In genomic region chr7:155490697-155491628, GRCh38 we compare ENCODE assay signal across 9 cellular contexts. TPM values are rescaled to one million over a fixed set of nuclear protein-coding genes. Genes with fewer than 3 reads are reported as not detected.
DNase-seq lines count a peak whose midpoint lies in the region; ATAC-seq, FAIRE-seq and TF ChIP-seq lines count a peak whose summit lies in the region.
"Had no signal": no experiment of that assay in that cellular context is flagged by ENCODE, and none has a peak within 500 bp of the region (broad histone marks: within the 10 kb centered on the region; RNA-seq: fewer than 3 reads in every experiment).

No MANE protein-coding gene starts in this region.

- H3K36me3 Mint-ChIP-seq in CD4-positive, alpha-beta memory T cell, result no peaks in the 10 kb centered on the region
- H3K36me3 Mint-ChIP-seq in activated naive CD8-positive, alpha-beta T cell, result no peaks in the 10 kb centered on the region

- no peaks in the 10 kb centered on the region for H3K27me3 ChIP-seq in CD4-positive, alpha-beta memory T cell (ENCODE audit: insufficient read depth, low read length)
- H3K27me3 ChIP-seq in keratinocyte (ENCODE audit: control insufficient read depth, extremely low read depth, insufficient read depth, low read length), result peaks cover 9% of the 10 kb centered on the region

- peak in 1 of 5 donors; percentile 13 for DNase-seq in CD4-positive, alpha-beta memory T cell
- DNase-seq in keratinocyte (ENCODE audit: low read depth, low spot score) (no peak), DMS53 treated with DMSO at 0.1 percent for 48 hours (lab: John Stamatoyannopoulos, UW; ENCODE audit: unreplicated experiment) (no peak)
- peak; percentile 34 to 58 for DNase-seq in stimulated activated CD4-positive, alpha-beta T cell treated with anti-CD3 and anti-CD28 coated beads, Interleukin-2, amount 100 ng/mL, for 24 hours
- no peak for DNase-seq in effector CD8-positive, alpha-beta T cell (lab: John Stamatoyannopoulos, UW)

- peaks cover 8% of the 10 kb centered on the region for H3K4me1 ChIP-seq in CD4-positive, alpha-beta memory T cell (ENCODE audit: insufficient read depth, low read length)
- no peaks in the 10 kb centered on the region for H3K4me1 ChIP-seq in keratinocyte (ENCODE audit: control insufficient read depth, extremely low read depth, insufficient read depth, low read length)

- POLR2A ChIA-PET in CD4-positive, alpha-beta memory T cell (lab: Charles Lee; ENCODE audit: partially characterized antibody), result no interaction called here

- peak overlapping the region; percentile 76 to 90 (median 82) for H3K4me3 Mint-ChIP-seq in CD4-positive, alpha-beta memory T cell
- peak overlapping the region; percentile 82 for H3K4me3 Mint-ChIP-seq in activated naive CD8-positive, alpha-beta T cell

- H3K4me1 Mint-ChIP-seq in CD4-positive, alpha-beta memory T cell, result peaks cover 4 to 18% (median 8%) of the 10 kb centered on the region in 4 donors
- H3K4me1 Mint-ChIP-seq in activated naive CD8-positive, alpha-beta T cell (ENCODE audit: low read depth), result peaks cover 17% of the 10 kb centered on the region

- peaks cover 16 to 18% of the 10 kb centered on the region in 2 donors for H3K27me3 Mint-ChIP-seq in CD4-positive, alpha-beta memory T cell
- peaks cover 4% of the 10 kb centered on the region for H3K27me3 Mint-ChIP-seq in activated naive CD8-positive, alpha-beta T cell

- H3K27ac ChIP-seq in CD4-positive, alpha-beta memory T cell (ENCODE audit: low read depth, low read length), result peak overlapping the region; percentile 26
- H3K27ac ChIP-seq in keratinocyte (ENCODE audit: control insufficient read depth, insufficient read depth, low read length), result no peak overlapping the region

- no peak for TF ChIP-seq CTCF in keratinocyte (optimal IDR thresholded peaks at IDR 0.05 in 1 of 3, IDR thresholded peaks at IDR 0.05 in 1 of 3, conservative IDR thresholded peaks at IDR 0.05 in 1 of 3; ENCODE audit: extremely low read depth in 1 of 3, insufficient read depth in 2 of 3, low read length in 3 of 3)

- no peaks in the 10 kb centered on the region for H3K36me3 ChIP-seq in CD4-positive, alpha-beta memory T cell (ENCODE audit: insufficient read depth, low read length)
- H3K36me3 ChIP-seq in keratinocyte (ENCODE audit: control insufficient read depth in 2 of 2, extremely low read depth in 1 of 2, insufficient read depth in 2 of 2, low read length in 2 of 2), result no peaks in the 10 kb centered on the region

- ATAC-seq in GM19324 (IDR thresholded peaks at IDR 0.05; ENCODE audit: low FRiP score, unreplicated experiment) (peak; percentile 95), HG03354 (IDR thresholded peaks at IDR 0.05; ENCODE audit: poor library complexity, severe bottlenecking, unreplicated experiment) (peak; percentile 96)

- no peaks in the 10 kb centered on the region for H3K79me2 ChIP-seq in keratinocyte (ENCODE audit: control insufficient read depth, insufficient read depth, low read length)

- dilution Hi-C loops in keratinocyte (cut with MboI; ENCODE audit: extremely low pct_ligation_motif_present, low sequenced_read_pairs), result no loop called here

- peak overlapping the region; percentile 6 to 30 for H3K4me3 ChIP-seq in CD4-positive, alpha-beta memory T cell (ENCODE audit: low read length in 2 of 2)
- peak overlapping the region in 1 of 3 experiments; percentile 18 for H3K4me3 ChIP-seq in keratinocyte (ENCODE audit: control insufficient read depth in 2 of 3, extremely low read depth in 1 of 3, insufficient read depth in 2 of 3, low read depth in 1 of 3, low read length in 3 of 3)

- H3K9me1 ChIP-seq in keratinocyte (ENCODE audit: control insufficient read depth, extremely low read depth, insufficient read depth, low read length), result no peaks in the 10 kb centered on the region

- no peaks in the 10 kb centered on the region for H4K20me1 ChIP-seq in keratinocyte (ENCODE audit: control insufficient read depth, extremely low read depth, insufficient read depth, low read length)

- H2AFZ ChIP-seq in keratinocyte (ENCODE audit: control insufficient read depth, low read length), result peak overlapping the region; percentile 70

- H3K27ac Mint-ChIP-seq in CD4-positive, alpha-beta memory T cell, result peak overlapping the region in 6 of 7 donors; percentile 10 to 86 (median 66)
- peak overlapping the region; percentile 65 for H3K27ac Mint-ChIP-seq in activated naive CD8-positive, alpha-beta T cell

- H3K9me3 ChIP-seq in CD4-positive, alpha-beta memory T cell (ENCODE audit: control insufficient read depth in 1 of 2, low read length in 2 of 2), result no peaks in the 10 kb centered on the region
- no peaks in the 10 kb centered on the region for H3K9me3 ChIP-seq in keratinocyte (ENCODE audit: control insufficient read depth, low read depth, low read length)

- H3K9ac ChIP-seq in keratinocyte (ENCODE audit: control insufficient read depth, extremely low read depth, insufficient read depth, low read length), result no peak overlapping the region

- peaks cover 0 to 1% (median 0%) of the 10 kb centered on the region in 8 donors for H3K9me3 Mint-ChIP-seq in CD4-positive, alpha-beta memory T cell
- no peaks in the 10 kb centered on the region for H3K9me3 Mint-ChIP-seq in activated naive CD8-positive, alpha-beta T cell (ENCODE audit: low read depth)

- FAIRE-seq in keratinocyte (lab: Jason Lieb, UNC), result no peak
- FAIRE-seq: endometrium had no signal

- intact Hi-C loops in CD4-positive, alpha-beta memory T cell (cut with micrococcal nuclease), result no loop called here

- H3K4me2 ChIP-seq in keratinocyte (ENCODE audit: control insufficient read depth, extremely low read depth, insufficient read depth, low read depth, low read length), result peak overlapping the region; percentile 11

- CTCF ChIA-PET in CD4-positive, alpha-beta memory T cell (lab: Charles Lee; ENCODE audit: partially characterized antibody), result no interaction called here

RNA-seq across cellular contexts. Expression of gene EN2, which starts 33.0 kb away (rescaled TPM):
- not detected for total RNA-seq in CD4-positive, alpha-beta memory T cell
- not detected for polyA plus RNA-seq in CD4-positive, alpha-beta memory T cell
- 0.05 to 0.14 TPM (median 0.09 TPM) in 3 replicates for polyA plus RNA-seq in keratinocyte
- polyA plus RNA-seq in keratinocyte (2011; ENCODE audit: low read depth), result 0.15 TPM
- polyA plus RNA-seq in keratinocyte (2011; cell fraction: cytosol; rRNA removed), result 0.16 and 0.23 TPM in 2 replicates
- polyA plus RNA-seq in keratinocyte (2011; cell fraction: nucleus; rRNA removed), result 0.31 and 0.56 TPM in 2 replicates
- 0.14 and 0.24 TPM in 2 replicates for polyA plus RNA-seq in keratinocyte (2012; ENCODE audit: low replicate concordance)
- polyA minus RNA-seq in keratinocyte, result 0.26 TPM in 1 of 3 replicates, not detected in the others
- polyA minus RNA-seq in keratinocyte (2011; cell fraction: cytosol; rRNA and poly(A)+ RNA removed), result not detected
- 0.21 and 0.23 TPM in 2 replicates for polyA minus RNA-seq in keratinocyte (2011; cell fraction: nucleus; rRNA and poly(A)+ RNA removed)

RNA-seq across cellular contexts. Expression of gene CNPY1, which starts 55.4 kb away (rescaled TPM):
- not detected for total RNA-seq in CD4-positive, alpha-beta memory T cell
- polyA plus RNA-seq in CD4-positive, alpha-beta memory T cell, result not detected
- not detected in 3 replicates for polyA plus RNA-seq in keratinocyte
- not detected for polyA plus RNA-seq in keratinocyte (2011; ENCODE audit: low read depth)
- not detected in 2 replicates for polyA plus RNA-seq in keratinocyte (2011; cell fraction: cytosol; rRNA removed)
- not detected in 2 replicates for polyA plus RNA-seq in keratinocyte (2011; cell fraction: nucleus; rRNA removed)
- polyA plus RNA-seq in keratinocyte (2012; ENCODE audit: low replicate concordance), result not detected in 2 replicates
- polyA minus RNA-seq in keratinocyte, result not detected in 3 replicates
- not detected for polyA minus RNA-seq in keratinocyte (2011; cell fraction: cytosol; rRNA and poly(A)+ RNA removed)
- not detected in 2 replicates for polyA minus RNA-seq in keratinocyte (2011; cell fraction: nucleus; rRNA and poly(A)+ RNA removed)

Comparison
In these comparisons a context has a peak if more than half of its experiments do, and no peak if none do; other contexts are left out.
1. DNase-seq: peak in stimulated activated CD4-positive, alpha-beta T cell treated with anti-CD3 and anti-CD28 coated beads, Interleukin-2, amount 100 ng/mL, for 24 hours (2 of 2); none in keratinocyte (single experiment), DMS53 treated with DMSO at 0.1 percent for 48 hours (single experiment) and effector CD8-positive, alpha-beta T cell (single experiment).